In genomic region chr17:31439716-31440115, GRCh38 we compare ENCODE assay signal across 29 cellular contexts.
"Had no signal": no experiment of that assay in that cellular context is flagged by ENCODE, and none has a peak within 500 bp of the region (broad histone marks: within the 10 kb centered on the region; RNA-seq: fewer than 3 reads in every experiment).

No MANE protein-coding gene starts in this region.

- H3K4me3 Mint-ChIP-seq: mesothelial cell of epicardium; naive B cell; natural killer cell; nephron progenitor cell; neural progenitor cell; stimulated activated naive B cell treated with anti-CD40 and anti-IgM and Interleukin-4, amounts not matched to agents 10 μg/mL and 1 μg/mL and 100 μg/mL, for 72 hours had no signal

- H3K36me3 Mint-ChIP-seq: mesothelial cell of epicardium; naive B cell; natural killer cell; neural progenitor cell; stimulated activated naive B cell treated with anti-CD40 and anti-IgM and Interleukin-4, amounts not matched to agents 10 μg/mL and 1 μg/mL and 100 μg/mL, for 72 hours had no signal

- ATAC-seq: left colon; left lung; lower lobe of right lung; natural killer cell; sciatic nerve; stimulated activated naive B cell treated with anti-CD40 and anti-IgM and Interleukin-4, amounts not matched to agents 10 μg/mL and 1 μg/mL and 100 μg/mL, for 72 hours; stimulated activated naive CD8-positive, alpha-beta T cell treated with anti-CD3 and anti-CD28 coated beads, Interleukin-15, Interleukin-2, amounts not matched to agents 100 U/mL and 50 U/mL, for 24 hours had no signal

- H3K9me3 ChIP-seq: left lung, lower lobe of right lung, neutrophil, right atrium auricular region, stomach, testis, thyroid gland, transverse colon, upper lobe of left lung, vagina had no signal

- H3K27me3 ChIP-seq: left lung, neural progenitor cell, neutrophil, right atrium auricular region, testis, thyroid gland, transverse colon, upper lobe of left lung, vagina had no signal

- H3K27ac Mint-ChIP-seq: mesothelial cell of epicardium; natural killer cell; nephron progenitor cell; stimulated activated naive B cell treated with anti-CD40 and anti-IgM and Interleukin-4, amounts not matched to agents 10 μg/mL and 1 μg/mL and 100 μg/mL, for 72 hours had no signal

- H3K4me3 ChIP-seq: left lung, lower lobe of right lung, neural progenitor cell, right atrium auricular region, skin epidermis, stomach, testis, thyroid gland, transverse colon, upper lobe of left lung, vagina had no signal

- H3K4me1 Mint-ChIP-seq: mesothelial cell of epicardium, natural killer cell had no signal

- H3K36me3 ChIP-seq: left lung, lower lobe of right lung, neural progenitor cell, neutrophil, right atrium auricular region, stomach, thyroid gland, transverse colon, upper lobe of left lung, vagina had no signal

- H3K9me3 Mint-ChIP-seq: mesothelial cell of epicardium; naive B cell; natural killer cell; nephron progenitor cell; neural progenitor cell; stimulated activated naive B cell treated with anti-CD40 and anti-IgM and Interleukin-4, amounts not matched to agents 10 μg/mL and 1 μg/mL and 100 μg/mL, for 72 hours had no signal

- H3K27me3 Mint-ChIP-seq: stimulated activated naive B cell treated with anti-CD40 and anti-IgM and Interleukin-4, amounts not matched to agents 10 μg/mL and 1 μg/mL and 100 μg/mL, for 72 hours had no signal

- H3K27ac ChIP-seq: left lung, lower lobe of right lung, neural progenitor cell, neutrophil, parathyroid adenoma, right atrium auricular region, skin epidermis, stomach, testis, thyroid gland, transverse colon, upper lobe of left lung, vagina had no signal

- DNase-seq: hypothalamus; left colon; left lung; lower lobe of right lung; mammary epithelial cell; mesendoderm; naive B cell; natural killer cell; nephron progenitor cell; occipital lobe; stimulated activated CD4-positive, alpha-beta T cell treated with anti-CD3 and anti-CD28 coated beads, Interleukin-12 subunit alpha, Interleukin-12 subunit beta, amount 100 ng/mL, for 4 hours; stimulated activated CD4-positive, alpha-beta T cell treated with anti-CD3 and anti-CD28 coated beads, Interleukin-15, amount 100 ng/mL, for 24 hours; stimulated activated CD4-positive, alpha-beta T cell treated with anti-CD3 and anti-CD28 coated beads, Interleukin-2, amount 100 ng/mL, for 24 hours; stimulated activated CD4-positive, alpha-beta T cell treated with anti-CD3 and anti-CD28 coated beads, Interleukin-4, amount 100 ng/mL, for 1 hour; stimulated activated naive B cell treated with anti-CD40 and anti-IgM and Interleukin-4, amounts not matched to agents 10 μg/mL and 1 μg/mL and 100 μg/mL, for 72 hours; stimulated activated naive CD8-positive, alpha-beta T cell treated with anti-CD3 and anti-CD28 coated beads, Interleukin-15, Interleukin-2, amounts not matched to agents 100 U/mL and 50 U/mL, for 24 hours; stomach; testis; thyroid gland; transverse colon; upper lobe of left lung had no signal

- H3K4me1 ChIP-seq: neural progenitor cell, parathyroid adenoma, testis, vagina had no signal
